13 cellular contexts compared by ENCODE assay signal in genomic region chr17:77581480-77581879, GRCh38.
DNase-seq lines count a peak whose midpoint lies in the region; ATAC-seq, FAIRE-seq and TF ChIP-seq lines count a peak whose summit lies in the region.
"Had no signal": no experiment of that assay in that cellular context is flagged by ENCODE, and none has a peak within 500 bp of the region (broad histone marks: within the 10 kb centered on the region; RNA-seq: fewer than 3 reads in every experiment).

No MANE protein-coding gene starts in this region.

- TF ChIP-seq POLR2A in A549 (IDR thresholded peaks at IDR 0.05; ENCODE audit: low read length) = no peak

- POLR2A ChIA-PET in A549 (lab: Yijun Ruan, JAX) (no interaction called here), HEK293 (lab: Yijun Ruan, JAX) (no interaction called here)

- no peak for FAIRE-seq in A549 (lab: Jason Lieb, UNC)
- no peak for FAIRE-seq in kidney (lab: Jason Lieb, UNC)
- FAIRE-seq: G401.6 had no signal

- peak; percentile 84 to 94 for ATAC-seq in A549
- ATAC-seq: activated T-cell treated with anti-CD3 and anti-CD28 coated beads, Interleukin-2, amount 50 U/mL, for 72 hours had no signal

- H3K36me3 ChIP-seq in HEK293 (ENCODE audit: control insufficient read depth in 2 of 2, insufficient read depth in 1 of 2, low read length in 2 of 2) = no peaks in the 10 kb centered on the region
- no peaks in the 10 kb centered on the region for H3K36me3 ChIP-seq in right atrium auricular region
- no peaks in the 10 kb centered on the region for H3K36me3 ChIP-seq in kidney (ENCODE audit: control insufficient read depth in 1 of 2, insufficient read depth in 2 of 2, low read length in 2 of 2)

- CTCF ChIA-PET in A549 (lab: Yijun Ruan, JAX) = interaction anchor here (0.8 to 2.2 kb wide), 3 partner anchors 9 to 432 kb away, joined by 4 to 10 read pairs (median 6); no protein-coding TSS in a partner anchor
- CTCF ChIA-PET in HEK293 (lab: Yijun Ruan, JAX) = interaction anchor here (0.6 to 1.2 kb wide), 5 partner anchors 9 to 433 kb away, joined by 3 to 4 read pairs (median 3); no protein-coding TSS in a partner anchor

- in situ Hi-C loops in astrocyte of the spinal cord (cut with HindIII; ENCODE audit: low sequenced_read_pairs) = no loop called here

- DNase-seq in A549 (ENCODE audit: low read depth in 1 of 2, low spot score in 1 of 2) (peak in 1 of 2 experiments; percentile 45), astrocyte of the spinal cord (ENCODE audit: low read depth, low spot score) (peak; percentile 1), right atrium auricular region (ENCODE audit: low spot score) (no peak), NCI-H2107 (lab: John Stamatoyannopoulos, UW) (no peak), kidney (no peak), NCI-H1930 (lab: John Stamatoyannopoulos, UW) (no peak), activated T-cell treated with anti-CD3 and anti-CD28 coated beads for 4 hours (no peak)
- DNase-seq: activated CD4-positive, CD25-positive, alpha-beta regulatory T cell treated with anti-CD3 and anti-CD28 coated beads, Interleukin-2, amount 50 U/mL, for 72 hours; activated T-cell treated with anti-CD3 and anti-CD28 coated beads, Interleukin-2, amount 50 U/mL, for 72 hours; NCI-H1092; NCI-H526 had no signal

- intact Hi-C loops in kidney (cut with DNase I) = no loop called here

- no peak for TF ChIP-seq RAD21 in A549 (conservative IDR thresholded peaks at IDR 0.05 in 1 of 2, IDR thresholded peaks at IDR 0.05 in 1 of 2)

- no peak overlapping the region for H3K9ac ChIP-seq in kidney (ENCODE audit: low read length in 2 of 2)

- no peaks in the 10 kb centered on the region for H3K9me3 ChIP-seq in A549
- no peaks in the 10 kb centered on the region for H3K9me3 ChIP-seq in HEK293 (ENCODE audit: control insufficient read depth, insufficient read depth, low read depth, low read length)
- H3K9me3 ChIP-seq in right atrium auricular region = peaks cover 0 to 6% of the 10 kb centered on the region in 2 donors
- H3K9me3 ChIP-seq in kidney (ENCODE audit: control insufficient read depth in 1 of 2, low read length in 2 of 2) = no peaks in the 10 kb centered on the region

- no peak overlapping the region for H3K4me3 ChIP-seq in A549
- H3K4me3 ChIP-seq in HEK293 (ENCODE audit: low read depth, low read length) = no peak overlapping the region
- no peak overlapping the region for H3K4me3 ChIP-seq in astrocyte of the spinal cord (ENCODE audit: low read depth, low read length)
- H3K4me3 ChIP-seq in right atrium auricular region = no peak overlapping the region
- no peak overlapping the region for H3K4me3 ChIP-seq in kidney (ENCODE audit: low read length in 2 of 2)

- no peak for TF ChIP-seq CTCF in A549 (IDR thresholded peaks at IDR 0.05)
- no peak for TF ChIP-seq CTCF in HEK293 (tag by site-specific recombination; IDR thresholded peaks at IDR 0.05)
- TF ChIP-seq CTCF in astrocyte of the spinal cord (IDR thresholded peaks at IDR 0.05; ENCODE audit: low read depth, low read length) = no peak
- no peak for TF ChIP-seq CTCF in right atrium auricular region (IDR thresholded peaks at IDR 0.05)
- no peak for TF ChIP-seq CTCF in kidney (IDR thresholded peaks at IDR 0.05; ENCODE audit: borderline replicate concordance, extremely low read depth, insufficient read depth)

- WGBS in A549 (ENCODE audit: missing lambda C conversion rate) = 44% methylated on average over 2 of the region's 2 CpGs

- no peaks in the 10 kb centered on the region for H3K27me3 ChIP-seq in right atrium auricular region

- H3K27ac ChIP-seq in A549 (no peak overlapping the region), HEK293 (ENCODE audit: extremely low read depth, low read depth, low read length) (no peak overlapping the region), right atrium auricular region (peak overlapping the region; percentile 35 to 64), kidney (ENCODE audit: low read depth in 2 of 2, low read length in 2 of 2) (no peak overlapping the region)

- no peak overlapping the region for H3K4me2 ChIP-seq in A549

- H3K4me1 ChIP-seq in A549 (peaks cover 7% of the 10 kb centered on the region; the same call in 2 of the 3 replicates), HEK293 (ENCODE audit: control insufficient read depth, insufficient read depth, low read length) (no peaks in the 10 kb centered on the region), right atrium auricular region (no peaks in the 10 kb centered on the region), kidney (ENCODE audit: control insufficient read depth in 1 of 2, insufficient read depth in 1 of 2, low read depth in 1 of 2, low read length in 2 of 2) (no peaks in the 10 kb centered on the region)

- TF ChIP-seq EP300 in A549 (IDR thresholded peaks at IDR 0.05) = no peak

TF ChIP-seq in A549, 52 proteins besides CTCF, POLR2A, EP300 and RAD21:
- TF ChIP-seq BCL3 (IDR thresholded peaks at IDR 0.05) = no peak
- no peak for TF ChIP-seq FOSL2 (IDR thresholded peaks at IDR 0.05)
- TF ChIP-seq FOSL2 (CRISPR knock-in tag; IDR thresholded peaks at IDR 0.05) = peak; percentile 40

TF ChIP-seq in HEK293, 187 proteins besides CTCF, POLR2A, EP300 and RAD21:
- TF ChIP-seq ZBTB44 (tag by site-specific recombination; IDR thresholded peaks at IDR 0.05) (no peak), ZNF362 (tag by site-specific recombination; IDR thresholded peaks at IDR 0.05) (peak; percentile 47; the same call in 1 of the 2 replicates)

Comparison
In these comparisons a context has a peak if more than half of its experiments do, and no peak if none do; other contexts are left out.
1. H3K27ac ChIP-seq: peak in right atrium auricular region (2 of 2); none in A549 (0 of 2), HEK293 (single experiment) and kidney (0 of 2).